Comparison of ENCODE assay signal across 9 cellular contexts in genomic region chr7:80095545-80095944, GRCh38. TPM values are rescaled to one million over a fixed set of nuclear protein-coding genes. Genes with fewer than 3 reads are reported as not detected.
DNase-seq lines count a peak whose midpoint lies in the region; ATAC-seq, FAIRE-seq and TF ChIP-seq lines count a peak whose summit lies in the region.
"Had no signal": no experiment of that assay in that cellular context is flagged by ENCODE, and none has a peak within 500 bp of the region (broad histone marks: within the 10 kb centered on the region; RNA-seq: fewer than 3 reads in every experiment).

No MANE protein-coding gene starts in this region.

- peak; percentile 97 for FAIRE-seq in frontal cortex (lab: Jason Lieb, UNC)

- peak; percentile 77; the same call in 2 of the 3 replicates for ATAC-seq in SK-N-SH treated with all-trans-retinoic acid at 6 μM for 48 hours

- no peaks in the 10 kb centered on the region for H3K36me3 ChIP-seq in tibial artery

- intact Hi-C loops in tibial artery (cut with DNase I; ENCODE audit: low total_unique reads): no loop called here

- DNase-seq in NCI-H2171 treated with DMSO at 0.1 percent for 48 hours (lab: John Stamatoyannopoulos, UW) (peak; percentile 10), NCI-H2171 (lab: John Stamatoyannopoulos, UW) (no peak), frontal cortex (ENCODE audit: low spot score in 2 of 2) (no peak), tibial artery (no peak), HEK293T (ENCODE audit: extremely low spot score) (no peak), NCI-H1436 (lab: John Stamatoyannopoulos, UW) (no peak), NCI-H524 treated with DMSO at 0.1 percent for 48 hours (lab: John Stamatoyannopoulos, UW) (no peak)
- DNase-seq: CD4-positive, CD25-positive, alpha-beta regulatory T cell had no signal

- H3K9me3 ChIP-seq in tibial artery: no peaks in the 10 kb centered on the region

- H3K4me1 ChIP-seq in tibial artery: peaks cover 0 to 1% (median under 1%) of the 10 kb centered on the region in 4 donors

- CTCF ChIA-PET in HEK293T (lab: Yijun Ruan, JAX): interaction anchor here (0.6 kb wide), 1 partner anchor 71 kb away, joined by 3 read pairs; no protein-coding TSS in a partner anchor

- POLR2A ChIA-PET in HEK293T (lab: Yijun Ruan, JAX): no interaction called here

- peak; percentile 47 to 62 for TF ChIP-seq CTCF in tibial artery (IDR thresholded peaks at IDR 0.05)

- no peak overlapping the region for H3K4me3 ChIP-seq in tibial artery

- H3K27ac ChIP-seq in tibial artery: no peak overlapping the region

- no peaks in the 10 kb centered on the region for H3K27me3 ChIP-seq in tibial artery

TF ChIP-seq in SK-N-SH treated with all-trans-retinoic acid at 6 μM for 48 hours, 23 proteins besides CTCF, POLR2A, EP300 and RAD21 (continues in another document):
- TF ChIP-seq TCF4 (CRISPR knock-in tag; IDR thresholded peaks at IDR 0.05; ENCODE audit: borderline replicate concordance) (no peak), ARNTL (CRISPR knock-in tag; IDR thresholded peaks at IDR 0.05; ENCODE audit: borderline replicate concordance, low read depth) (no peak), CSRNP3 (CRISPR knock-in tag; IDR thresholded peaks at IDR 0.05) (no peak), CSDC2 (CRISPR knock-in tag; IDR thresholded peaks at IDR 0.05) (no peak), RARB (CRISPR knock-in tag; IDR thresholded peaks at IDR 0.05) (no peak), ISL1 (CRISPR knock-in tag; IDR thresholded peaks at IDR 0.05) (no peak), ZC3H10 (CRISPR knock-in tag; IDR thresholded peaks at IDR 0.05) (no peak), BACH2 (CRISPR knock-in tag; IDR thresholded peaks at IDR 0.05; ENCODE audit: borderline replicate concordance) (no peak), POU6F1 (CRISPR knock-in tag; IDR thresholded peaks at IDR 0.05; ENCODE audit: borderline replicate concordance, low read depth) (no peak)
- TF ChIP-seq, protein P1, sequence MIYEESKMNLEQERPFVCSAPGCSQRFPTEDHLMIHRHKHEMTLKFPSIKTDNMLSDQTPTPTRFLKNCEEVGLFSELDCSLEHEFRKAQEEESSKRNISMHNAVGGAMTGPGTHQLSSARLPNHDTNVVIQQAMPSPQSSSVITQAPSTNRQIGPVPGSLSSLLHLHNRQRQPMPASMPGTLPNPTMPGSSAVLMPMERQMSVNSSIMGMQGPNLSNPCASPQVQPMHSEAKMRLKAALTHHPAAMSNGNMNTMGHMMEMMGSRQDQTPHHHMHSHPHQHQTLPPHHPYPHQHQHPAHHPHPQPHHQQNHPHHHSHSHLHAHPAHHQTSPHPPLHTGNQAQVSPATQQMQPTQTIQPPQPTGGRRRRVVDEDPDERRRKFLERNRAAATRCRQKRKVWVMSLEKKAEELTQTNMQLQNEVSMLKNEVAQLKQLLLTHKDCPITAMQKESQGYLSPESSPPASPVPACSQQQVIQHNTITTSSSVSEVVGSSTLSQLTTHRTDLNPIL (CRISPR knock-in tag; IDR thresholded peaks at IDR 0.05; ENCODE audit: low read depth): no peak

TF ChIP-seq in HEK293T, 16 proteins besides CTCF, POLR2A, EP300 and RAD21:
- TF ChIP-seq ARNT (IDR thresholded peaks at IDR 0.05): no peak
TF ChIP-seq in HEK293T: peak in this region for 0.

RNA-seq across cellular contexts. Expression of gene GNAI1, which starts 39.1 kb away (rescaled TPM):
- 152 TPM for total RNA-seq in frontal cortex
